ENCODE assay signal across 33 cellular contexts in genomic region chr2:112912403-112912802, GRCh38. TPM values are rescaled to one million over a fixed set of nuclear protein-coding genes. Genes with fewer than 3 reads are reported as not detected.
"Had no signal": no experiment of that assay in that cellular context is flagged by ENCODE, and none has a peak within 500 bp of the region (broad histone marks: within the 10 kb centered on the region; RNA-seq: fewer than 3 reads in every experiment).

No MANE protein-coding gene starts in this region.

- ATAC-seq: effector memory CD8-positive, alpha-beta T cell; esophagus mucosa; gastrocnemius medialis; heart right ventricle; left cardiac atrium; left lung; left ventricle myocardium superior; lower lobe of right lung; mucosa of descending colon had no signal

- DNase-seq: colonic mucosa; cortex of kidney; effector CD8-positive, alpha-beta T cell; effector memory CD8-positive, alpha-beta T cell; endodermal cell; erythroblast; esophagus squamous epithelium; foreskin fibroblast; foreskin melanocyte; gastrocnemius medialis; glutamatergic neuron; head of caudate nucleus; heart right ventricle; hippocampal formation; left cardiac atrium; left lung; left ventricle myocardium superior; lower lobe of right lung; mesenchymal stem cell; mucosa of descending colon; naive B cell had no signal

- H3K4me3 ChIP-seq: colonic mucosa, esophagus squamous epithelium, gastrocnemius medialis, heart right ventricle, left lung, lower lobe of right lung, mucosa of descending colon had no signal

- H3K27ac ChIP-seq: colonic mucosa, epithelial cell of prostate, esophagus squamous epithelium, gastrocnemius medialis, heart right ventricle, left lung, lower lobe of right lung had no signal

- H3K9me3 ChIP-seq: colonic mucosa, esophagus squamous epithelium, gastrocnemius medialis, heart right ventricle, left lung, lower lobe of right lung, mucosa of descending colon had no signal

- H3K36me3 ChIP-seq: colonic mucosa, esophagus squamous epithelium, gastrocnemius medialis, heart right ventricle, left lung, lower lobe of right lung had no signal

- FAIRE-seq: endometrium, islet of Langerhans, keratinocyte had no signal

- H3K4me1 ChIP-seq: colonic mucosa, esophagus squamous epithelium, gastrocnemius medialis, heart right ventricle, left lung, lower lobe of right lung had no signal

- H3K27me3 ChIP-seq: colonic mucosa, esophagus squamous epithelium, gastrocnemius medialis, left lung had no signal

RNA-seq across cellular contexts. Expression of gene IL37, which starts 1.4 kb away (rescaled TPM):
- total RNA-seq: dermis microvascular lymphatic vessel endothelial cell, endodermal cell, esophagus mucosa, gastrocnemius medialis, glomerular endothelial cell, heart right ventricle, kidney epithelial cell, left cardiac atrium, left ventricle myocardium superior, lower lobe of right lung, lung microvascular endothelial cell, mesenteric fat pad, mesothelial cell of epicardium, myocyte had no signal
- polyA plus RNA-seq: heart right ventricle had no signal
